ENCODE assay signal across 7 cellular contexts in the genomic region with DNA sequence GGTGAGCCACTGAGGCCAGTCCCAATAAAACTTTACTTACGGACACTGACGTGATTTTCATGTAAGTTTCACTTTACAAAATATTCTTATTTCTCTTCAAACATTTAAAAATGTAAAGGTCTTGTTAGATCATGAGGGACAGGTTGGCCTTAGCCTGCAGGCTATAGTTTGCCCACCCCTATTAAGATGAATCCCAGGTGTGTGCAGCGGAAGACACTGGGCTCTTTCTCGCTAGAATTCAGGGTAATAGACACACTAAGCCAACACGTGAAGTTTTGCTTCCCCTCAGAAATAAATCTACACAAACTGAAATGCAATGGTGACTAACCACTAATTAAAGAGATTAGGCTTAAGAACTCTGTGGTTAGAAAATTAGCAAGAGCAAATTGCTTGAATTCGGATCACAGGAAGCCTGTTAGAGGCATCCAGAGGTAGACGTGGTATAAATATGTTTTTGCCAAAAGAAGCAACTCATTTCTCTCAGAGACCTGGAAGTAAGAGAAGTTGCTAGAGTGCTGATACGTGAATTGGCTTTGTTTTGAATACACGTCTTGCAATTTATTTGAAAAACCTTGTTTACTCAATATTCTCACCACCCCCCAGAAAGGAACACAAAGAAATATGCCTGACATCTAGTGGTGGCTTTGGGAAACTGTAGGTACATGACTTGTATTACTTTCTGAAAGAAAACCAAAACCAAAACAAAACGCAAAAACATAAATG.
DNase-seq lines count a peak whose midpoint lies in the region; ATAC-seq and TF ChIP-seq lines count a peak whose summit lies in the region.

No MANE protein-coding gene starts in this region.

- H3K9me3 Mint-ChIP-seq in stimulated activated naive B cell treated with anti-CD40 and anti-IgM and Interleukin-4, amounts not matched to agents 10 μg/mL and 1 μg/mL and 100 μg/mL, for 72 hours, result no peaks in the 10 kb centered on the region

- peak overlapping the region in 3 of 4 donors; percentile 8 to 44 (median 27) for H3K4me3 ChIP-seq in Peyer's patch
- H3K4me3 ChIP-seq in mammary epithelial cell (replicated peaks in 1 of 3; ENCODE audit: insufficient read depth in 1 of 3, low read depth in 2 of 3, low read length in 3 of 3), result no peak overlapping the region

- H3K36me3 ChIP-seq in Peyer's patch (no peaks in the 10 kb centered on the region), mammary epithelial cell (ENCODE audit: insufficient read depth, low read length) (no peaks in the 10 kb centered on the region)

- DNase-seq in ELR (ENCODE audit: low read depth) (peak; percentile 81), LHCN-M2 (ENCODE audit: low read depth) (peak; percentile 74), Peyer's patch (peak in 1 of 3 donors; percentile 44), mammary epithelial cell (peak; percentile 49), left colon (no peak)
- DNase-seq in stimulated activated naive B cell treated with anti-CD40 and anti-IgM and Interleukin-4, amounts not matched to agents 10 μg/mL and 1 μg/mL and 100 μg/mL, for 72 hours, result peak; percentile 33

- CTCF ChIA-PET in mammary epithelial cell (lab: Charles Lee; ENCODE audit: low non-redundant PET), result no interaction called here

- H4K20me1 ChIP-seq in mammary epithelial cell (ENCODE audit: insufficient read depth, low read length), result no peaks in the 10 kb centered on the region

- H3K27ac Mint-ChIP-seq in stimulated activated naive B cell treated with anti-CD40 and anti-IgM and Interleukin-4, amounts not matched to agents 10 μg/mL and 1 μg/mL and 100 μg/mL, for 72 hours, result no peak overlapping the region

- in situ Hi-C loops in mammary epithelial cell (cut with MboI; ENCODE audit: low sequenced_read_pairs in 2 of 2), result no loop called here

- H3K79me2 ChIP-seq in mammary epithelial cell (ENCODE audit: insufficient read depth, low read length), result no peaks in the 10 kb centered on the region

- no peaks in the 10 kb centered on the region for H3K27me3 Mint-ChIP-seq in stimulated activated naive B cell treated with anti-CD40 and anti-IgM and Interleukin-4, amounts not matched to agents 10 μg/mL and 1 μg/mL and 100 μg/mL, for 72 hours

- no peak overlapping the region for H3K27ac ChIP-seq in Peyer's patch
- H3K27ac ChIP-seq in mammary epithelial cell (ENCODE audit: insufficient read depth, low read depth, low read length), result no peak overlapping the region

- H3K36me3 Mint-ChIP-seq in stimulated activated naive B cell treated with anti-CD40 and anti-IgM and Interleukin-4, amounts not matched to agents 10 μg/mL and 1 μg/mL and 100 μg/mL, for 72 hours, result peaks cover 0 to 3% of the 10 kb centered on the region in 2 donors

- 47% methylated on average over 10 of the region's 10 CpGs for WGBS in mammary epithelial cell (ENCODE audit: low coverage, missing lambda C conversion rate)

- H3K4me2 ChIP-seq in mammary epithelial cell (ENCODE audit: insufficient read depth, low read depth, low read length), result peak overlapping the region; percentile 45

- H3K9me3 ChIP-seq in Peyer's patch (no peaks in the 10 kb centered on the region), mammary epithelial cell (replicated peaks; ENCODE audit: insufficient read depth, low read length) (no peaks in the 10 kb centered on the region)

- intact Hi-C loops in mammary epithelial cell (cut with micrococcal nuclease) (loop anchor here (1.0 to 10.0 kb wide), 4 partner anchors 145 to 277 kb away; no protein-coding TSS in a partner anchor), left colon (cut with DNase I, micrococcal nuclease) (no loop called here)

- no peak for TF ChIP-seq POLR2A in Peyer's patch (IDR thresholded peaks at IDR 0.05)

- dilution Hi-C loops in mammary epithelial cell (cut with HindIII; ENCODE audit: low sequenced_read_pairs), result no loop called here

- H3K4me1 ChIP-seq in Peyer's patch (no peaks in the 10 kb centered on the region), mammary epithelial cell (ENCODE audit: insufficient read depth, low read length) (no peaks in the 10 kb centered on the region)

- no peak overlapping the region for H3K9ac ChIP-seq in mammary epithelial cell (ENCODE audit: insufficient read depth, low read length)

- BruUV-seq in mammary epithelial cell (replicated peaks; lab: Mats Ljungman, UMichigan), result no TSS peak

- peak overlapping the region in 1 of 2 donors; percentile 10 for H3K4me3 Mint-ChIP-seq in stimulated activated naive B cell treated with anti-CD40 and anti-IgM and Interleukin-4, amounts not matched to agents 10 μg/mL and 1 μg/mL and 100 μg/mL, for 72 hours

- H2AFZ ChIP-seq in mammary epithelial cell (ENCODE audit: low read depth, low read length), result peak overlapping the region; percentile 0

- H3K4me1 Mint-ChIP-seq in stimulated activated naive B cell treated with anti-CD40 and anti-IgM and Interleukin-4, amounts not matched to agents 10 μg/mL and 1 μg/mL and 100 μg/mL, for 72 hours, result peaks cover 14 to 19% of the 10 kb centered on the region in 2 donors

- TF ChIP-seq CTCF in Peyer's patch (IDR thresholded peaks at IDR 0.05) (peak; percentile 77 to 99 (median 94)), mammary epithelial cell (conservative IDR thresholded peaks at IDR 0.05 in 1 of 2, IDR thresholded peaks at IDR 0.05 in 1 of 2; ENCODE audit: extremely low read depth in 1 of 2, insufficient read depth in 1 of 2, low read depth in 1 of 2, low read length in 2 of 2) (peak; percentile 81 to 86)

- H3K27me3 ChIP-seq in Peyer's patch (no peaks in the 10 kb centered on the region), mammary epithelial cell (ENCODE audit: insufficient read depth, low read length) (no peaks in the 10 kb centered on the region)

- ATAC-seq in GM21528 (IDR thresholded peaks at IDR 0.05; ENCODE audit: low FRiP score, unreplicated experiment) (peak; percentile 65), left colon (peak; percentile 92)
- ATAC-seq in stimulated activated naive B cell treated with anti-CD40 and anti-IgM and Interleukin-4, amounts not matched to agents 10 μg/mL and 1 μg/mL and 100 μg/mL, for 72 hours (replicated peaks), result peak; percentile 97 to 98

Comparison
In these comparisons a context has a peak if more than half of its experiments do, and no peak if none do; other contexts are left out.
1. DNase-seq: peak in ELR (single experiment), LHCN-M2 (single experiment), mammary epithelial cell (single experiment) and stimulated activated naive B cell treated with anti-CD40 and anti-IgM and Interleukin-4, amounts not matched to agents 10 μg/mL and 1 μg/mL and 100 μg/mL, for 72 hours (single experiment); none in left colon (0 of 2).
2. H3K4me3 ChIP-seq: peak in Peyer's patch (3 of 4); none in mammary epithelial cell (0 of 3).
3. Peak in every context shown above with its lines, with median percentiles within 50 percentile points of each other: ATAC-seq.